In genomic region chr15:100879046-100879445, GRCh38 we compare ENCODE assay signal across 8 cellular contexts. TPM values are rescaled to one million over a fixed set of nuclear protein-coding genes. Genes with fewer than 3 reads are reported as not detected.
A peak's percentile ranks its signal among the peaks of the same experiment; 100 is the strongest.
DNase-seq lines count a peak whose midpoint lies in the region; ATAC-seq, FAIRE-seq and TF ChIP-seq lines count a peak whose summit lies in the region.

No MANE protein-coding gene starts in this region.

- peak overlapping the region; percentile 70; the same call in 1 of the 2 replicates for H3K4me3 ChIP-seq in HUES48 (ENCODE audit: low read depth, low read length)
- peak overlapping the region; percentile 57 to 72 (median 60) for H3K4me3 ChIP-seq in esophagus muscularis mucosa

- H3K27ac ChIP-seq in HUES48 (ENCODE audit: low read depth, low read length) (no peak overlapping the region), esophagus muscularis mucosa (replicated peaks in 1 of 4) (peak overlapping the region in 3 of 4 donors; percentile 38 to 63 (median 40))

- FAIRE-seq in GM12891 (lab: Jason Lieb, UNC): no peak

- peaks cover 87% of the 10 kb centered on the region for H3K27me3 Mint-ChIP-seq in progenitor cell of endocrine pancreas

- TF ChIP-seq CTCF in esophagus muscularis mucosa (IDR thresholded peaks at IDR 0.05) (no peak), progenitor cell of endocrine pancreas (IDR thresholded peaks at IDR 0.05; ENCODE audit: unreplicated experiment) (no peak)

- WGBS in esophagus muscularis mucosa: 15% methylated on average over 15 of the region's 59 CpGs

- ATAC-seq in HG02798 (IDR thresholded peaks at IDR 0.05; ENCODE audit: poor library complexity, unreplicated experiment): no peak

- H3K36me3 Mint-ChIP-seq in progenitor cell of endocrine pancreas (ENCODE audit: insufficient read depth): no peaks in the 10 kb centered on the region

- H3K4me3 Mint-ChIP-seq in progenitor cell of endocrine pancreas (ENCODE audit: low read depth): peak overlapping the region; percentile 75

- H3K36me3 ChIP-seq in HUES48 (ENCODE audit: control insufficient read depth, insufficient read depth, low read length) (no peaks in the 10 kb centered on the region), esophagus muscularis mucosa (no peaks in the 10 kb centered on the region)

- no peak for TF ChIP-seq EP300 in esophagus muscularis mucosa (IDR thresholded peaks at IDR 0.05)

- H3K27me3 ChIP-seq in HUES48 (ENCODE audit: control insufficient read depth, insufficient read depth, low read length): peaks cover 62% of the 10 kb centered on the region
- H3K27me3 ChIP-seq in esophagus muscularis mucosa: peaks cover 0 to 64% (median 5%) of the 10 kb centered on the region in 4 donors

- peaks cover 7% of the 10 kb centered on the region for H3K4me1 ChIP-seq in HUES48 (ENCODE audit: control insufficient read depth, insufficient read depth, low read length)
- H3K4me1 ChIP-seq in esophagus muscularis mucosa: peaks cover 6 to 23% (median 18%) of the 10 kb centered on the region in 4 donors

- H3K9ac ChIP-seq in HUES48 (ENCODE audit: low read depth, low read length): no peak overlapping the region

- no peaks in the 10 kb centered on the region for H3K9me3 Mint-ChIP-seq in progenitor cell of endocrine pancreas (ENCODE audit: low read depth)

- H3K9me3 ChIP-seq in HUES48 (ENCODE audit: control insufficient read depth, insufficient read depth, low read length): no peaks in the 10 kb centered on the region
- H3K9me3 ChIP-seq in esophagus muscularis mucosa: no peaks in the 10 kb centered on the region

- peak; percentile 39 for DNase-seq in GM12891 (ENCODE audit: insufficient read length, low spot score)
- DNase-seq in esophagus muscularis mucosa (ENCODE audit: extremely low spot score): no peak
- no peak for DNase-seq in progenitor cell of endocrine pancreas (ENCODE audit: low spot score, unreplicated experiment)
- DNase-seq in NCI-H2029 (lab: John Stamatoyannopoulos, UW): no peak
- no peak for DNase-seq in NCI-H2196 treated with DMSO at 0.1 percent for 48 hours (lab: John Stamatoyannopoulos, UW; ENCODE audit: unreplicated experiment)
- DNase-seq in stimulated activated CD4-positive, alpha-beta T cell treated with anti-CD3 and anti-CD28 coated beads, Interleukin-4, amount 100 ng/mL, for 1 hour: no peak

- H3K27ac Mint-ChIP-seq in progenitor cell of endocrine pancreas: no peak overlapping the region

- TF ChIP-seq POLR2A in GM12891 (IDR thresholded peaks at IDR 0.05; ENCODE audit: low read depth, low read length) (no peak), esophagus muscularis mucosa (IDR thresholded peaks at IDR 0.05; ENCODE audit: low read depth) (no peak)

- H3K4me1 Mint-ChIP-seq in progenitor cell of endocrine pancreas (ENCODE audit: low read depth): peaks cover 6% of the 10 kb centered on the region

- intact Hi-C loops in esophagus muscularis mucosa (cut with DNase I): no loop called here

TF ChIP-seq in GM12891, 5 proteins besides CTCF, POLR2A, EP300 and RAD21:
- TF ChIP-seq POLR2AphosphoS5 (IDR thresholded peaks at IDR 0.05; ENCODE audit: low read depth, low read length) (no peak), SPI1 (IDR thresholded peaks at IDR 0.05; ENCODE audit: low read depth, low read length) (no peak), PAX5 (IDR thresholded peaks at IDR 0.05; ENCODE audit: insufficient read depth, low read length, severe bottlenecking) (no peak)
TF ChIP-seq in GM12891: peak in this region for 0.

RNA-seq across cellular contexts. Expression of gene ALDH1A3, which starts 0.6 kb away (rescaled TPM):
- polyA plus RNA-seq in GM12891 (2012; ENCODE audit: low read depth, missing spikeins): 0.03 TPM
- total RNA-seq in esophagus muscularis mucosa (100 to 1,000 TPM in 1 of 4 donors, 10 to 100 TPM in 3; 36.7 to 131 (median 59.4) TPM), progenitor cell of endocrine pancreas (0.33 and 0.41 TPM in 2 replicates)

RNA-seq across cellular contexts. Expression of gene LRRK1, which starts 40.1 kb away (rescaled TPM):
- polyA plus RNA-seq in GM12891 (2012; ENCODE audit: low read depth, missing spikeins): 16.3 TPM
- total RNA-seq in esophagus muscularis mucosa (10 to 100 TPM; 11.3 to 18.0 (median 15.4) TPM), progenitor cell of endocrine pancreas (0.86 and 1.6 TPM in 2 replicates)

Comparison
In these comparisons a context has a peak if more than half of its experiments do, and no peak if none do; other contexts are left out.
1. RNA of gene ALDH1A3, which starts 0.6 kb away (total RNA-seq): 36.7 to 131 TPM in esophagus muscularis mucosa; 0.33 to 0.41 TPM in progenitor cell of endocrine pancreas; every median in the first group is over 10 times any median in the second.